Comparison of ENCODE assay signal across 25 cellular contexts in genomic region chr12:82555699-82556098, GRCh38.
A peak's percentile ranks its signal among the peaks of the same experiment; 100 is the strongest.
DNase-seq lines count a peak whose midpoint lies in the region; ATAC-seq, FAIRE-seq and TF ChIP-seq lines count a peak whose summit lies in the region.
"Had no signal": no experiment of that assay in that cellular context is flagged by ENCODE, and none has a peak within 500 bp of the region (broad histone marks: within the 10 kb centered on the region; RNA-seq: fewer than 3 reads in every experiment).

No MANE protein-coding gene starts in this region.

- peaks cover 5% of the 10 kb centered on the region for H3K9me3 ChIP-seq in adipocyte (ENCODE audit: control insufficient read depth, low read length)
- H3K9me3 ChIP-seq: SJSA1 had no signal

- no peaks in the 10 kb centered on the region for H3K4me1 ChIP-seq in adipocyte (ENCODE audit: control insufficient read depth, insufficient read depth, low read length)
- H3K4me1 ChIP-seq: SJSA1 had no signal

- ATAC-seq in HG03039 (IDR thresholded peaks at IDR 0.05; ENCODE audit: unreplicated experiment), result no peak
- no peak for ATAC-seq in effector memory CD8-positive, alpha-beta T cell (replicated peaks)
- ATAC-seq: Right ventricle myocardium inferior had no signal

- H3K27me3 Mint-ChIP-seq in effector memory CD8-positive, alpha-beta T cell, result no peaks in the 10 kb centered on the region

- H3K27me3 ChIP-seq in adipocyte (replicated peaks; ENCODE audit: control insufficient read depth, insufficient read depth, low read length), result no peaks in the 10 kb centered on the region
- H3K27me3 ChIP-seq: SJSA1 had no signal

- H3K36me3 ChIP-seq in adipocyte (ENCODE audit: control insufficient read depth, insufficient read depth, low read length, severe bottlenecking), result no peaks in the 10 kb centered on the region
- H3K36me3 ChIP-seq: SJSA1 had no signal

- no peaks in the 10 kb centered on the region for H3K36me3 Mint-ChIP-seq in effector memory CD8-positive, alpha-beta T cell (ENCODE audit: insufficient read depth)
- H3K36me3 Mint-ChIP-seq: CD8-positive, alpha-beta memory T cell had no signal

- peak; percentile 69 for FAIRE-seq in H54 (lab: Jason Lieb, UNC)
- FAIRE-seq: GM18507 had no signal

- DNase-seq in H54 (ENCODE audit: insufficient read length, low spot score), result no peak
- peak; percentile 11 for DNase-seq in OCI-M1 (lab: John Stamatoyannopoulos, UW)
- DNase-seq in adipocyte (ENCODE audit: low read depth), result peak; percentile 19
- peak; percentile 11 for DNase-seq in iris pigment epithelial cell (ENCODE audit: low read depth)
- no peak for DNase-seq in activated T-cell treated with anti-CD3 and anti-CD28 coated beads for 4 hours
- DNase-seq in effector memory CD8-positive, alpha-beta T cell, result no peak
- no peak for DNase-seq in NK-92 treated with Interleukin-12 subunit alpha and Interleukin-12 subunit beta, amount 100 ng/mL, for 24 hours (lab: John Stamatoyannopoulos, UW)
- DNase-seq: C1 segment of cervical spinal cord; Calu3; CD8-positive, alpha-beta memory T cell; DMS53; GDM1; H7; NCI-H1092; NCI-H1436; NCI-H187 treated with DMSO at 0.1 percent for 48 hours; NCI-H2107; NCI-H2227 treated with DMSO at 0.1 percent for 48 hours; NCI-H510A treated with DMSO at 0.1 percent for 48 hours; NCI-H774; SW 1271 had no signal

- no peak overlapping the region for H3K4me3 Mint-ChIP-seq in effector memory CD8-positive, alpha-beta T cell
- H3K4me3 Mint-ChIP-seq: CD8-positive, alpha-beta memory T cell had no signal

- no peak overlapping the region for H3K27ac Mint-ChIP-seq in effector memory CD8-positive, alpha-beta T cell
- H3K27ac Mint-ChIP-seq: CD8-positive, alpha-beta memory T cell had no signal

- no peaks in the 10 kb centered on the region for H3K4me1 Mint-ChIP-seq in effector memory CD8-positive, alpha-beta T cell (ENCODE audit: low read depth in 2 of 2)
- H3K4me1 Mint-ChIP-seq: CD8-positive, alpha-beta memory T cell had no signal

- no peak overlapping the region for H3K9ac ChIP-seq in adipocyte (ENCODE audit: low read length)

- peaks cover 3 to 7% of the 10 kb centered on the region in 2 donors for H3K9me3 Mint-ChIP-seq in effector memory CD8-positive, alpha-beta T cell

- no peak overlapping the region for H3K4me3 ChIP-seq in adipocyte (ENCODE audit: low read length)
- H3K4me3 ChIP-seq: SJSA1 had no signal

- TF ChIP-seq POLR2A in H54 (IDR thresholded peaks at IDR 0.05; ENCODE audit: low read depth, low read length), result no peak

Comparison
In these comparisons a context has a peak if more than half of its experiments do, and no peak if none do; other contexts are left out.
1. DNase-seq: peak in OCI-M1 (single experiment), adipocyte (single experiment) and iris pigment epithelial cell (single experiment); none in H54 (single experiment), activated T-cell treated with anti-CD3 and anti-CD28 coated beads for 4 hours (single experiment), effector memory CD8-positive, alpha-beta T cell (0 of 3) and NK-92 treated with Interleukin-12 subunit alpha and Interleukin-12 subunit beta, amount 100 ng/mL, for 24 hours (single experiment).